Comparison of ENCODE assay signal across 2 cellular contexts in genomic region chr11:72820439-72821139, GRCh38.
TF ChIP-seq lines count a peak whose summit lies in the region.

No MANE protein-coding gene starts in this region.

TF ChIP-seq in HCT116, 20 proteins besides CTCF, POLR2A, EP300 and RAD21:
- TF ChIP-seq FOSL1 (IDR thresholded peaks at IDR 0.05; ENCODE audit: low read depth) = no peak
- no peak for TF ChIP-seq JUND (IDR thresholded peaks at IDR 0.05)
- TF ChIP-seq ZFX (IDR thresholded peaks at IDR 0.05) = no peak
- TF ChIP-seq SIN3A (IDR thresholded peaks at IDR 0.05; ENCODE audit: low read depth) = no peak
- TF ChIP-seq, protein P1, sequence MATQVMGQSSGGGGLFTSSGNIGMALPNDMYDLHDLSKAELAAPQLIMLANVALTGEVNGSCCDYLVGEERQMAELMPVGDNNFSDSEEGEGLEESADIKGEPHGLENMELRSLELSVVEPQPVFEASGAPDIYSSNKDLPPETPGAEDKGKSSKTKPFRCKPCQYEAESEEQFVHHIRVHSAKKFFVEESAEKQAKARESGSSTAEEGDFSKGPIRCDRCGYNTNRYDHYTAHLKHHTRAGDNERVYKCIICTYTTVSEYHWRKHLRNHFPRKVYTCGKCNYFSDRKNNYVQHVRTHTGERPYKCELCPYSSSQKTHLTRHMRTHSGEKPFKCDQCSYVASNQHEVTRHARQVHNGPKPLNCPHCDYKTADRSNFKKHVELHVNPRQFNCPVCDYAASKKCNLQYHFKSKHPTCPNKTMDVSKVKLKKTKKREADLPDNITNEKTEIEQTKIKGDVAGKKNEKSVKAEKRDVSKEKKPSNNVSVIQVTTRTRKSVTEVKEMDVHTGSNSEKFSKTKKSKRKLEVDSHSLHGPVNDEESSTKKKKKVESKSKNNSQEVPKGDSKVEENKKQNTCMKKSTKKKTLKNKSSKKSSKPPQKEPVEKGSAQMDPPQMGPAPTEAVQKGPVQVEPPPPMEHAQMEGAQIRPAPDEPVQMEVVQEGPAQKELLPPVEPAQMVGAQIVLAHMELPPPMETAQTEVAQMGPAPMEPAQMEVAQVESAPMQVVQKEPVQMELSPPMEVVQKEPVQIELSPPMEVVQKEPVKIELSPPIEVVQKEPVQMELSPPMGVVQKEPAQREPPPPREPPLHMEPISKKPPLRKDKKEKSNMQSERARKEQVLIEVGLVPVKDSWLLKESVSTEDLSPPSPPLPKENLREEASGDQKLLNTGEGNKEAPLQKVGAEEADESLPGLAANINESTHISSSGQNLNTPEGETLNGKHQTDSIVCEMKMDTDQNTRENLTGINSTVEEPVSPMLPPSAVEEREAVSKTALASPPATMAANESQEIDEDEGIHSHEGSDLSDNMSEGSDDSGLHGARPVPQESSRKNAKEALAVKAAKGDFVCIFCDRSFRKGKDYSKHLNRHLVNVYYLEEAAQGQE (IDR thresholded peaks at IDR 0.05; ENCODE audit: low read depth) = no peak
- TF ChIP-seq YY1 (IDR thresholded peaks at IDR 0.05; ENCODE audit: extremely low read depth, insufficient replicate concordance, low read depth, low read length) = no peak
- no peak for TF ChIP-seq SRF (IDR thresholded peaks at IDR 0.05; ENCODE audit: low read depth)
- no peak for TF ChIP-seq ZNF274 (IDR thresholded peaks at IDR 0.05; ENCODE audit: low read depth, low read length)
- no peak for TF ChIP-seq TCF7L2 (IDR thresholded peaks at IDR 0.05; ENCODE audit: borderline replicate concordance, extremely low read depth, insufficient read depth, insufficient read length)
TF ChIP-seq in HCT116: peak in this region for 0.

TF ChIP-seq in H1, 55 proteins besides CTCF, POLR2A, EP300 and RAD21:
- TF ChIP-seq GABPA (IDR thresholded peaks at IDR 0.05; ENCODE audit: borderline replicate concordance, insufficient read depth, low read length) = no peak
- no peak for TF ChIP-seq BACH1 (IDR thresholded peaks at IDR 0.05; ENCODE audit: low read length)
- no peak for TF ChIP-seq TEAD4 (IDR thresholded peaks at IDR 0.05; ENCODE audit: low read depth, low read length)
- TF ChIP-seq RNF2 (IDR thresholded peaks at IDR 0.05; ENCODE audit: borderline replicate concordance, low read depth, low read length, missing control alignments, poor library complexity, severe bottlenecking) = no peak
- TF ChIP-seq KDM1A (IDR thresholded peaks at IDR 0.05; ENCODE audit: borderline replicate concordance, low read length) = no peak
- no peak for TF ChIP-seq TBP (IDR thresholded peaks at IDR 0.05; ENCODE audit: low read depth, low read length)
- TF ChIP-seq BRCA1 (IDR thresholded peaks at IDR 0.05; ENCODE audit: low read depth, low read length) = no peak
- no peak for TF ChIP-seq NRF1 (IDR thresholded peaks at IDR 0.05; ENCODE audit: low read depth, low read length)
- TF ChIP-seq, protein P2, sequence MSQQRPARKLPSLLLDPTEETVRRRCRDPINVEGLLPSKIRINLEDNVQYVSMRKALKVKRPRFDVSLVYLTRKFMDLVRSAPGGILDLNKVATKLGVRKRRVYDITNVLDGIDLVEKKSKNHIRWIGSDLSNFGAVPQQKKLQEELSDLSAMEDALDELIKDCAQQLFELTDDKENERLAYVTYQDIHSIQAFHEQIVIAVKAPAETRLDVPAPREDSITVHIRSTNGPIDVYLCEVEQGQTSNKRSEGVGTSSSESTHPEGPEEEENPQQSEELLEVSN (IDR thresholded peaks at IDR 0.05) = no peak
- no peak for TF ChIP-seq HDAC2 (IDR thresholded peaks at IDR 0.05; ENCODE audit: borderline replicate concordance in 1 of 2, low read depth in 2 of 2, low read length in 2 of 2)
- no peak for TF ChIP-seq SIN3A (conservative IDR thresholded peaks at IDR 0.05 in 1 of 2, IDR thresholded peaks at IDR 0.05 in 1 of 2; ENCODE audit: low read depth in 1 of 2, low read length in 2 of 2)
- TF ChIP-seq ASH2L (IDR thresholded peaks at IDR 0.05; ENCODE audit: low read length) = no peak
- no peak for TF ChIP-seq RXRA (IDR thresholded peaks at IDR 0.05; ENCODE audit: insufficient read depth, low read depth, low read length)
- TF ChIP-seq, protein P3, sequence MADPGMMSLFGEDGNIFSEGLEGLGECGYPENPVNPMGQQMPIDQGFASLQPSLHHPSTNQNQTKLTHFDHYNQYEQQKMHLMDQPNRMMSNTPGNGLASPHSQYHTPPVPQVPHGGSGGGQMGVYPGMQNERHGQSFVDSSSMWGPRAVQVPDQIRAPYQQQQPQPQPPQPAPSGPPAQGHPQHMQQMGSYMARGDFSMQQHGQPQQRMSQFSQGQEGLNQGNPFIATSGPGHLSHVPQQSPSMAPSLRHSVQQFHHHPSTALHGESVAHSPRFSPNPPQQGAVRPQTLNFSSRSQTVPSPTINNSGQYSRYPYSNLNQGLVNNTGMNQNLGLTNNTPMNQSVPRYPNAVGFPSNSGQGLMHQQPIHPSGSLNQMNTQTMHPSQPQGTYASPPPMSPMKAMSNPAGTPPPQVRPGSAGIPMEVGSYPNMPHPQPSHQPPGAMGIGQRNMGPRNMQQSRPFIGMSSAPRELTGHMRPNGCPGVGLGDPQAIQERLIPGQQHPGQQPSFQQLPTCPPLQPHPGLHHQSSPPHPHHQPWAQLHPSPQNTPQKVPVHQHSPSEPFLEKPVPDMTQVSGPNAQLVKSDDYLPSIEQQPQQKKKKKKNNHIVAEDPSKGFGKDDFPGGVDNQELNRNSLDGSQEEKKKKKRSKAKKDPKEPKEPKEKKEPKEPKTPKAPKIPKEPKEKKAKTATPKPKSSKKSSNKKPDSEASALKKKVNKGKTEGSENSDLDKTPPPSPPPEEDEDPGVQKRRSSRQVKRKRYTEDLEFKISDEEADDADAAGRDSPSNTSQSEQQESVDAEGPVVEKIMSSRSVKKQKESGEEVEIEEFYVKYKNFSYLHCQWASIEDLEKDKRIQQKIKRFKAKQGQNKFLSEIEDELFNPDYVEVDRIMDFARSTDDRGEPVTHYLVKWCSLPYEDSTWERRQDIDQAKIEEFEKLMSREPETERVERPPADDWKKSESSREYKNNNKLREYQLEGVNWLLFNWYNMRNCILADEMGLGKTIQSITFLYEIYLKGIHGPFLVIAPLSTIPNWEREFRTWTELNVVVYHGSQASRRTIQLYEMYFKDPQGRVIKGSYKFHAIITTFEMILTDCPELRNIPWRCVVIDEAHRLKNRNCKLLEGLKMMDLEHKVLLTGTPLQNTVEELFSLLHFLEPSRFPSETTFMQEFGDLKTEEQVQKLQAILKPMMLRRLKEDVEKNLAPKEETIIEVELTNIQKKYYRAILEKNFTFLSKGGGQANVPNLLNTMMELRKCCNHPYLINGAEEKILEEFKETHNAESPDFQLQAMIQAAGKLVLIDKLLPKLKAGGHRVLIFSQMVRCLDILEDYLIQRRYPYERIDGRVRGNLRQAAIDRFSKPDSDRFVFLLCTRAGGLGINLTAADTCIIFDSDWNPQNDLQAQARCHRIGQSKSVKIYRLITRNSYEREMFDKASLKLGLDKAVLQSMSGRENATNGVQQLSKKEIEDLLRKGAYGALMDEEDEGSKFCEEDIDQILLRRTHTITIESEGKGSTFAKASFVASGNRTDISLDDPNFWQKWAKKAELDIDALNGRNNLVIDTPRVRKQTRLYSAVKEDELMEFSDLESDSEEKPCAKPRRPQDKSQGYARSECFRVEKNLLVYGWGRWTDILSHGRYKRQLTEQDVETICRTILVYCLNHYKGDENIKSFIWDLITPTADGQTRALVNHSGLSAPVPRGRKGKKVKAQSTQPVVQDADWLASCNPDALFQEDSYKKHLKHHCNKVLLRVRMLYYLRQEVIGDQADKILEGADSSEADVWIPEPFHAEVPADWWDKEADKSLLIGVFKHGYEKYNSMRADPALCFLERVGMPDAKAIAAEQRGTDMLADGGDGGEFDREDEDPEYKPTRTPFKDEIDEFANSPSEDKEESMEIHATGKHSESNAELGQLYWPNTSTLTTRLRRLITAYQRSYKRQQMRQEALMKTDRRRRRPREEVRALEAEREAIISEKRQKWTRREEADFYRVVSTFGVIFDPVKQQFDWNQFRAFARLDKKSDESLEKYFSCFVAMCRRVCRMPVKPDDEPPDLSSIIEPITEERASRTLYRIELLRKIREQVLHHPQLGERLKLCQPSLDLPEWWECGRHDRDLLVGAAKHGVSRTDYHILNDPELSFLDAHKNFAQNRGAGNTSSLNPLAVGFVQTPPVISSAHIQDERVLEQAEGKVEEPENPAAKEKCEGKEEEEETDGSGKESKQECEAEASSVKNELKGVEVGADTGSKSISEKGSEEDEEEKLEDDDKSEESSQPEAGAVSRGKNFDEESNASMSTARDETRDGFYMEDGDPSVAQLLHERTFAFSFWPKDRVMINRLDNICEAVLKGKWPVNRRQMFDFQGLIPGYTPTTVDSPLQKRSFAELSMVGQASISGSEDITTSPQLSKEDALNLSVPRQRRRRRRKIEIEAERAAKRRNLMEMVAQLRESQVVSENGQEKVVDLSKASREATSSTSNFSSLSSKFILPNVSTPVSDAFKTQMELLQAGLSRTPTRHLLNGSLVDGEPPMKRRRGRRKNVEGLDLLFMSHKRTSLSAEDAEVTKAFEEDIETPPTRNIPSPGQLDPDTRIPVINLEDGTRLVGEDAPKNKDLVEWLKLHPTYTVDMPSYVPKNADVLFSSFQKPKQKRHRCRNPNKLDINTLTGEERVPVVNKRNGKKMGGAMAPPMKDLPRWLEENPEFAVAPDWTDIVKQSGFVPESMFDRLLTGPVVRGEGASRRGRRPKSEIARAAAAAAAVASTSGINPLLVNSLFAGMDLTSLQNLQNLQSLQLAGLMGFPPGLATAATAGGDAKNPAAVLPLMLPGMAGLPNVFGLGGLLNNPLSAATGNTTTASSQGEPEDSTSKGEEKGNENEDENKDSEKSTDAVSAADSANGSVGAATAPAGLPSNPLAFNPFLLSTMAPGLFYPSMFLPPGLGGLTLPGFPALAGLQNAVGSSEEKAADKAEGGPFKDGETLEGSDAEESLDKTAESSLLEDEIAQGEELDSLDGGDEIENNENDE (IDR thresholded peaks at IDR 0.05; ENCODE audit: insufficient replicate concordance, low read length) = no peak
- no peak for TF ChIP-seq EZH2 (IDR thresholded peaks at IDR 0.05; ENCODE audit: low read depth, low read length, severe bottlenecking)
- no peak for TF ChIP-seq RBBP5 (IDR thresholded peaks at IDR 0.05; ENCODE audit: borderline replicate concordance, low read depth, low read length)
